In the genomic region with DNA sequence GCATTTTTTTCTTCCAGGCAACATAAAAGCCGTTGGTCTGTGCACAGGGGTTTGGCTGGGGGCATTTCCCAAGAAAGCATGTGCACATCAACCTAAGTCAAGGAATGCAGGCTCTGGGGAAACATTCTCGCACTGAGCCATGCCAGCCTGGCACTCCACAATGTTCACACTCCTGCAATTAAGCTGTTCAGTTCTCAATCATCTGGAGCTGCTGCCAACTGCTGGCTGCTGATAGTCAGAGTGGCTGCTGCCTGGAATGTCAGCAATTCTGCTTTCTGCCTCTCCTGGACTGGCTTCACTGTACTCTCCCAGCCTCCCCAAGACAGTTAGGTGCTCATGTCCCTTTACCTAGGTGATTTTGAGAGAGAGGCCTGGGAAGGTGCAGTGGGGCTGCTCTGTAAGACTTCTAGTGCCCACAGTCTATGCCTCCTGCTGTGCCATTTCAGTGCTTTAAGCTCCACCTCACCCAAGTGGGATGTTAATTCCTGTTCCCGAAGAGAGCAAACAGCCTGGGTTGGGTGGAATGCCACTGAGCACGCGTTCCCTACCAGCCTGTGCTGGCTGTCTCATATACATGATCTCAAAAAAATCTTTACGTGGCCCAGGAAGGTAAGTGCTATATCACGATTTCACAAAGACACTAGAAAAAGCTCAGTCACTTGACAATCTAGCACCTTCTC, we compare ENCODE assay signal across 1 cellular context.
TF ChIP-seq lines count a peak whose summit lies in the region.

No MANE protein-coding gene starts in this region.

TF ChIP-seq in GM23338, 12 proteins besides CTCF, POLR2A, EP300 and RAD21 (continued from another document):
- TF ChIP-seq ZNF462 (CRISPR knock-in tag; IDR thresholded peaks at IDR 0.05) (no peak), JUNB (IDR thresholded peaks at IDR 0.05; ENCODE audit: unreplicated experiment) (no peak), CREB1 (CRISPR knock-in tag; IDR thresholded peaks at IDR 0.05; ENCODE audit: low read depth) (no peak), ZNF114 (CRISPR knock-in tag; IDR thresholded peaks at IDR 0.05) (no peak)
TF ChIP-seq in GM23338: peak in this region for 0.
